Comparison of ENCODE assay signal across 8 cellular contexts in the genomic region with DNA sequence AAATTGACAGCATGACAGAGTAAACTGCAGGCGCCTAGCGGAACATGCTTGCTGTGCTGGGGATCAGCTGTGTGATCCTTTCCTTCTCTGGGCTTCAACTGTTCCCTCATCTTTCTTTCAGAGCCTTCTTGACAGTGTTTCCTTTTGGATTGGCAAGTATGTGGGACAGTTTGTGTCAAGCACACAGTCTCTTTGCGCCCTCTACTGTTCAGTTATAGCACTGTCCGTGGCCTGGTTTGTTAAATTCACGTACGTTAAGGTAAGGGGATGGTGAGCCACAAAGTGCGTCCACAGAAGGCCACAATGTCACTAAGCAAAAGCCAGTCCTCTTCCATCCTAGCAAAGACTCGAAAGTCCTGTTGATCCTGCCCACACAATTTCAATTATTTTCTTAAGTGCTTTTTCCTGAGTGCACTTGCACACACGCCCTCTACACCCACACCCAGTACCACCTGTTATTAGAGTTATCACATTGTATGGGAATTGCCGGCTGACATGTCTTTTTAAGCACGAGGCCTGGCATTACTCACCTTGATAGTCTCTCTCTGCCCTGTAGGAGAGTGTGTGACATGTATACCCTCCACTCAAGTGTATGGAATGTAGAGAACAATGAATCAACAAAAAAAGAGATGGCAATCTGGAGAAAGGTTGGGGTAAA. TPM values are rescaled to one million over a fixed set of nuclear protein-coding genes. Genes with fewer than 3 reads are reported as not detected.
DNase-seq lines count a peak whose midpoint lies in the region; ATAC-seq, FAIRE-seq and TF ChIP-seq lines count a peak whose summit lies in the region.

No MANE protein-coding gene starts in this region.

- TF ChIP-seq CTCF in MCF 10A (IDR thresholded peaks at IDR 0.05; ENCODE audit: unreplicated experiment) (peak; percentile 85), keratinocyte (optimal IDR thresholded peaks at IDR 0.05 in 1 of 3, IDR thresholded peaks at IDR 0.05 in 1 of 3, conservative IDR thresholded peaks at IDR 0.05 in 1 of 3; ENCODE audit: extremely low read depth in 1 of 3, insufficient read depth in 2 of 3, low read length in 3 of 3) (peak; percentile 88 to 98 (median 95))

- no peak overlapping the region for H3K4me3 ChIP-seq in keratinocyte (ENCODE audit: control insufficient read depth in 2 of 3, extremely low read depth in 1 of 3, insufficient read depth in 2 of 3, low read depth in 1 of 3, low read length in 3 of 3)

- peak overlapping the region; percentile 0 for H3K9ac ChIP-seq in keratinocyte (ENCODE audit: control insufficient read depth, extremely low read depth, insufficient read depth, low read length)

- H3K27me3 Mint-ChIP-seq in activated T-cell treated with anti-CD3 and anti-CD28 coated beads, Interleukin-2, amount 50 U/mL, for 24 hours, result peaks cover 4% of the 10 kb centered on the region
- H3K27me3 Mint-ChIP-seq in MCF 10A (ENCODE audit: insufficient read depth, unreplicated experiment), result no peaks in the 10 kb centered on the region

- ATAC-seq in GM21786 (IDR thresholded peaks at IDR 0.05; ENCODE audit: unreplicated experiment), result peak; percentile 87

- no peaks in the 10 kb centered on the region for H3K27me3 ChIP-seq in keratinocyte (ENCODE audit: control insufficient read depth, extremely low read depth, insufficient read depth, low read length)

- H3K27ac Mint-ChIP-seq in activated T-cell treated with anti-CD3 and anti-CD28 coated beads, Interleukin-2, amount 50 U/mL, for 24 hours, result no peak overlapping the region
- peak overlapping the region; percentile 49 for H3K27ac Mint-ChIP-seq in MCF 10A (ENCODE audit: low read depth, unreplicated experiment)

- no peaks in the 10 kb centered on the region for H3K9me1 ChIP-seq in keratinocyte (ENCODE audit: control insufficient read depth, extremely low read depth, insufficient read depth, low read length)

- peak overlapping the region; percentile 47 for H3K4me2 ChIP-seq in keratinocyte (ENCODE audit: control insufficient read depth, extremely low read depth, insufficient read depth, low read depth, low read length)

- no peaks in the 10 kb centered on the region for H3K4me1 Mint-ChIP-seq in activated T-cell treated with anti-CD3 and anti-CD28 coated beads, Interleukin-2, amount 50 U/mL, for 24 hours (ENCODE audit: low read depth)
- H3K4me1 Mint-ChIP-seq in MCF 10A (ENCODE audit: insufficient read depth, unreplicated experiment), result peaks cover 10% of the 10 kb centered on the region

- H3K4me1 ChIP-seq in keratinocyte (ENCODE audit: control insufficient read depth, extremely low read depth, insufficient read depth, low read length), result peaks cover 16% of the 10 kb centered on the region

- POLR2A ChIA-PET in MCF 10A (lab: Yijun Ruan, JAX), result interaction anchor here (0.7 to 2.4 kb wide), 4 partner anchors 11 to 80 kb away, joined by 3 to 5 read pairs (median 3); no protein-coding TSS in a partner anchor

- H3K36me3 Mint-ChIP-seq in activated T-cell treated with anti-CD3 and anti-CD28 coated beads, Interleukin-2, amount 50 U/mL, for 24 hours (ENCODE audit: low read depth), result no peaks in the 10 kb centered on the region
- no peaks in the 10 kb centered on the region for H3K36me3 Mint-ChIP-seq in MCF 10A (ENCODE audit: insufficient read depth, unreplicated experiment)

- BruUV-seq in MCF 10A (replicated peaks; lab: Mats Ljungman, UMichigan), result no TSS peak

- no peaks in the 10 kb centered on the region for H3K36me3 ChIP-seq in keratinocyte (ENCODE audit: control insufficient read depth in 2 of 2, extremely low read depth in 1 of 2, insufficient read depth in 2 of 2, low read length in 2 of 2)

- H3K9me3 Mint-ChIP-seq in activated T-cell treated with anti-CD3 and anti-CD28 coated beads, Interleukin-2, amount 50 U/mL, for 24 hours, result no peaks in the 10 kb centered on the region
- no peaks in the 10 kb centered on the region for H3K9me3 Mint-ChIP-seq in MCF 10A (ENCODE audit: unreplicated experiment)

- dilution Hi-C loops in keratinocyte (cut with MboI; ENCODE audit: extremely low pct_ligation_motif_present, low sequenced_read_pairs), result no loop called here

- peak; percentile 93 for FAIRE-seq in keratinocyte (lab: Jason Lieb, UNC)

- peak; percentile 8 for DNase-seq in activated T-cell treated with anti-CD3 and anti-CD28 coated beads for 48 hours (ENCODE audit: low read depth)
- DNase-seq in activated T-cell treated with anti-CD3 and anti-CD28 coated beads, Interleukin-2, amount 50 U/mL, for 24 hours, result no peak
- DNase-seq in Kasumi-1 (lab: John Stamatoyannopoulos, UW), result peak; percentile 71 to 79
- DNase-seq in OCI-M1 (lab: John Stamatoyannopoulos, UW), result peak; percentile 76
- peak; percentile 82 for DNase-seq in MCF 10A (ENCODE audit: unreplicated experiment)
- peak; percentile 66 for DNase-seq in keratinocyte (ENCODE audit: low read depth, low spot score)
- peak; percentile 18 for DNase-seq in stimulated activated CD4-positive, alpha-beta T cell treated with anti-CD3 and anti-CD28 coated beads, Interleukin-4, amount 100 ng/mL, for 24 hours

- H3K9me3 ChIP-seq in keratinocyte (ENCODE audit: control insufficient read depth, low read depth, low read length), result no peaks in the 10 kb centered on the region

- peak overlapping the region; percentile 36 for H2AFZ ChIP-seq in keratinocyte (ENCODE audit: control insufficient read depth, low read length)

- no peaks in the 10 kb centered on the region for H3K79me2 ChIP-seq in keratinocyte (ENCODE audit: control insufficient read depth, insufficient read depth, low read length)

- peak overlapping the region; percentile 9 for H3K27ac ChIP-seq in keratinocyte (ENCODE audit: control insufficient read depth, insufficient read depth, low read length)

- CTCF ChIA-PET in MCF 10A (lab: Yijun Ruan, JAX), result interaction anchor here (0.6 to 6.8 kb wide), 22 partner anchors 10 to 191 kb away, joined by 3 to 63 read pairs (median 4); no protein-coding TSS in a partner anchor

- H4K20me1 ChIP-seq in keratinocyte (ENCODE audit: control insufficient read depth, extremely low read depth, insufficient read depth, low read length), result no peaks in the 10 kb centered on the region

- no peak overlapping the region for H3K4me3 Mint-ChIP-seq in activated T-cell treated with anti-CD3 and anti-CD28 coated beads, Interleukin-2, amount 50 U/mL, for 24 hours
- H3K4me3 Mint-ChIP-seq in MCF 10A (ENCODE audit: unreplicated experiment), result no peak overlapping the region

- intact Hi-C loops in MCF 10A (cut with micrococcal nuclease), result loop anchor here (1.0 to 10.0 kb wide), 4 partner anchors 51 to 196 kb away; a partner anchor contains a TSS

RNA-seq across cellular contexts. Expression of a gene that starts 22.5 kb away (rescaled TPM):
- total RNA-seq in MCF 10A (2022), result 6.3 and 6.9 TPM in 2 replicates
- 15.9 to 20.6 TPM (median 19.9 TPM) in 3 replicates for polyA plus RNA-seq in keratinocyte
- 8.3 TPM for polyA plus RNA-seq in keratinocyte (2011; ENCODE audit: low read depth)
- polyA plus RNA-seq in keratinocyte (2011; cell fraction: cytosol; rRNA removed), result 15.4 and 21.3 TPM in 2 replicates
- 34.5 and 35.5 TPM in 2 replicates for polyA plus RNA-seq in keratinocyte (2011; cell fraction: nucleus; rRNA removed)
- polyA plus RNA-seq in keratinocyte (2012; ENCODE audit: low replicate concordance), result 13.4 and 15.9 TPM in 2 replicates
- polyA minus RNA-seq in keratinocyte, result 24.3 to 36.2 TPM (median 33.0 TPM) in 3 replicates
- 17.8 TPM for polyA minus RNA-seq in keratinocyte (2011; cell fraction: cytosol; rRNA and poly(A)+ RNA removed)
- polyA minus RNA-seq in keratinocyte (2011; cell fraction: nucleus; rRNA and poly(A)+ RNA removed), result 23.1 and 35.5 TPM in 2 replicates
